In genomic region chr3:177053107-177053506, GRCh38 we compare ENCODE assay signal across 24 cellular contexts.
"Had no signal": no experiment of that assay in that cellular context is flagged by ENCODE, and none has a peak within 500 bp of the region (broad histone marks: within the 10 kb centered on the region; RNA-seq: fewer than 3 reads in every experiment).

No MANE protein-coding gene starts in this region.

- H3K27me3 Mint-ChIP-seq: activated naive CD8-positive, alpha-beta T cell treated with anti-CD3 and anti-CD28 coated beads, Interleukin-2, amount 10 ng/mL, durations not matched to agents 7 days and 5 days; type B pancreatic cell had no signal

- H3K4me3 ChIP-seq: body of pancreas, lower lobe of right lung, prostate gland, right atrium auricular region, stomach, testis had no signal

- H3K9me3 Mint-ChIP-seq: activated naive CD8-positive, alpha-beta T cell treated with anti-CD3 and anti-CD28 coated beads, Interleukin-2, amount 10 ng/mL, durations not matched to agents 7 days and 5 days; mesothelial cell of epicardium; neural crest cell; type B pancreatic cell had no signal

- H3K27ac Mint-ChIP-seq: activated naive CD8-positive, alpha-beta T cell treated with anti-CD3 and anti-CD28 coated beads, Interleukin-2, amount 10 ng/mL, durations not matched to agents 7 days and 5 days; mesothelial cell of epicardium; type B pancreatic cell had no signal

- H3K4me3 Mint-ChIP-seq: activated naive CD8-positive, alpha-beta T cell treated with anti-CD3 and anti-CD28 coated beads, Interleukin-2, amount 10 ng/mL, durations not matched to agents 7 days and 5 days; mesothelial cell of epicardium; neural crest cell; type B pancreatic cell had no signal

- DNase-seq: activated CD4-positive, alpha-beta T cell treated with anti-CD3 and anti-CD28 coated beads for 1 hour; activated CD8-positive, alpha-beta memory T cell treated with anti-CD3 and anti-CD28 coated beads for 24 hours; activated CD8-positive, alpha-beta memory T cell treated with anti-CD3 and anti-CD28 coated beads, Interleukin-2, amount 50 U/mL, for 48 hours; activated gamma-delta T cell treated with Interleukin-2 at 50 U/mL for 16 hours; activated naive CD8-positive, alpha-beta T cell treated with anti-CD3 and anti-CD28 coated beads, Interleukin-2, amount 10 ng/mL, durations not matched to agents 7 days and 5 days; activated T-cell treated with anti-CD3 and anti-CD28 coated beads, Interleukin-2, amount 50 U/mL, for 48 hours; body of pancreas; central memory CD4-positive, alpha-beta T cell; erythroblast; foreskin melanocyte; glutamatergic neuron; hippocampal formation; left colon; lower lobe of right lung; stimulated activated CD4-positive, alpha-beta T cell treated with anti-CD3 and anti-CD28 coated beads, Interleukin-2, amount 100 ng/mL, for 48 hours; stomach; T-helper 2 cell; testis; WERI-Rb-1 had no signal

- H3K36me3 ChIP-seq: prostate gland had no signal

- H3K27ac ChIP-seq: lower lobe of right lung, prostate gland, testis, WERI-Rb-1 had no signal

- H3K4me1 ChIP-seq: body of pancreas, testis had no signal

- ATAC-seq: body of pancreas, left colon, lower lobe of right lung had no signal

- H3K9me3 ChIP-seq: body of pancreas, lower lobe of right lung, prostate gland, right atrium auricular region, stomach, testis had no signal

- H3K27me3 ChIP-seq: body of pancreas, right atrium auricular region, stomach, testis had no signal
